Comparison of ENCODE assay signal across 9 cellular contexts in the genomic region with DNA sequence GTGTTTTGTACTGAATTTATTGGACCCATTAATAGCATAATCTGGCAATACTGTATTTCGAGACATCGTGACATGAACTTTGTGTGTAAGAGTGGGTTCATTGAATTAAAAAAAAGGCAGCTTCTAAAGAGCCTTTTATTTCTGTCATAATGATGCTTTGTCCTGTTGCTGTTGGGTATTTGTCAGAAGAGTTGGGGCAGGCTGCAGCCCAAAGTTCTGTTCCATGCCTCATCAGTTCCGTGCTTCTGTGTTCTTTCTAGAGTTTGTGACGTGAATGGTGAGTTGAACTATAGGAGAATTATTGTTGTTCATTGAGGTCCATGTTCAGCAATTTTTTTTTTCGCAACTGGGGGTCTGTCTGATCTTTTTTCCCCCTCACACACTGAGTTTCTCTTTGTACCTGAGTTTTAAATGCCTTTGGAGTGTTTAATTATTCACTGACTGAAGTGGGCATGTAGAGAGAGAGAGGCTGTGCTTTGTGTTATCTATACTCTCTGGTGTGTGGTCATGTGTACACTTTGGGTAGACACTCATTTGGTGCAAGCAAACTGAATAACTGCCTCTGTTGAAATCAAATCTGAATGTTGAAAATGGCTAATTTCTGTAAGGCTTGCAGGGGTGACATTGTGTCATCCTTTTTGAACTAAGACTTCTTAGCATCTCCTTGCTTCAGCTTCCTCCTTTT.
DNase-seq lines count a peak whose midpoint lies in the region; ATAC-seq, FAIRE-seq and TF ChIP-seq lines count a peak whose summit lies in the region.
"Had no signal": no experiment of that assay in that cellular context is flagged by ENCODE, and none has a peak within 500 bp of the region (broad histone marks: within the 10 kb centered on the region; RNA-seq: fewer than 3 reads in every experiment).

No MANE protein-coding gene starts in this region.

- intact Hi-C loops in HepG2 (cut with micrococcal nuclease; ENCODE audit: unreplicated experiment) (loop anchor here (1.0 to 5.0 kb wide), 2 partner anchors 70 to 121 kb away; partner anchors contain the start of gene ADD3), thyroid gland (cut with DNase I) (loop anchor here (10.0 kb wide), 1 partner anchor 73 kb away; the partner anchor contains the start of gene ADD3)

- peak overlapping the region; percentile 72 for H3K4me2 ChIP-seq in HepG2 (ENCODE audit: low read depth, low read length)

- H3K27ac Mint-ChIP-seq in activated T-cell treated with anti-CD3 and anti-CD28 coated beads, Interleukin-2, amount 50 U/mL, for 72 hours: peak overlapping the region; percentile 97
- H3K27ac Mint-ChIP-seq in activated naive CD8-positive, alpha-beta T cell: peak overlapping the region; percentile 96

- no peaks in the 10 kb centered on the region for H3K9me3 ChIP-seq in HepG2 (ENCODE audit: low read length)
- no peaks in the 10 kb centered on the region for H3K9me3 ChIP-seq in thyroid gland

- TF ChIP-seq POLR2A in HepG2 (IDR thresholded peaks at IDR 0.05; ENCODE audit: insufficient read depth in 1 of 2, low read depth in 2 of 2, low read length in 2 of 2) (no peak), thyroid gland (IDR thresholded peaks at IDR 0.05) (no peak)

- peak overlapping the region; percentile 21 for H3K9ac ChIP-seq in HepG2 (ENCODE audit: insufficient read depth, low read depth, low read length)

- no peak overlapping the region for H2AFZ ChIP-seq in HepG2 (ENCODE audit: low read length)

- CTCF ChIA-PET in HepG2 (lab: Yijun Ruan, JAX; ENCODE audit: low intra/inter-chr PET ratio, low total read pairs): no interaction called here

- H3K27me3 ChIP-seq in HepG2 (ENCODE audit: control insufficient read depth in 1 of 2, insufficient read depth in 2 of 2, low read length in 2 of 2): no peaks in the 10 kb centered on the region
- H3K27me3 ChIP-seq in thyroid gland: no peaks in the 10 kb centered on the region

- POLR2A ChIA-PET in HepG2 (lab: Yijun Ruan, JAX): interaction anchor here (1.2 kb wide), 1 partner anchor 70 kb away, joined by 5 read pairs; the partner anchor contains the start of gene ADD3

- in situ Hi-C loops in HepG2 (cut with HindIII; ENCODE audit: extremely low pct_ligation_motif_present, low pct_unique_long_range_greater_than_20kb): no loop called here

- H3K79me2 ChIP-seq in HepG2 (ENCODE audit: insufficient read depth, low read length): peaks cover 14% of the 10 kb centered on the region

- no peak; a peak in 1 of 4 replicates for TF ChIP-seq EP300 in HepG2 (IDR thresholded peaks at IDR 0.05; ENCODE audit: low read depth in 2 of 2, low read length in 2 of 2)
- no peak for TF ChIP-seq EP300 in HepG2 (CRISPR knock-in tag; IDR thresholded peaks at IDR 0.05; ENCODE audit: borderline replicate concordance)

- peaks cover 96% of the 10 kb centered on the region for H3K4me1 Mint-ChIP-seq in activated T-cell treated with anti-CD3 and anti-CD28 coated beads, Interleukin-2, amount 50 U/mL, for 72 hours (ENCODE audit: low read depth)
- peaks cover 83% of the 10 kb centered on the region for H3K4me1 Mint-ChIP-seq in activated naive CD8-positive, alpha-beta T cell (ENCODE audit: low read depth)

- no peak for TF ChIP-seq RAD21 in HepG2 (CRISPR knock-in tag; IDR thresholded peaks at IDR 0.05)

- BruUV-seq in HepG2 (replicated peaks; lab: Mats Ljungman, UMichigan): no TSS peak

- H3K27ac ChIP-seq in HepG2 (ENCODE audit: extremely low read length, insufficient read depth, low read length) (peak overlapping the region; percentile 55), thyroid gland (peak overlapping the region; percentile 37 to 77 (median 53))
- H3K27ac ChIP-seq: VCaP had no signal

- H3K27me3 Mint-ChIP-seq in activated T-cell treated with anti-CD3 and anti-CD28 coated beads, Interleukin-2, amount 50 U/mL, for 72 hours (ENCODE audit: low read depth): no peaks in the 10 kb centered on the region
- no peaks in the 10 kb centered on the region for H3K27me3 Mint-ChIP-seq in activated naive CD8-positive, alpha-beta T cell

- WGBS in HepG2 (ENCODE audit: low lambda C conversion rate): 13% methylated on average over 5 of the region's 5 CpGs
- 65 to 71% methylated on average over 5 of the region's 5 CpGs for WGBS in thyroid gland, 2 donors

- H3K36me3 ChIP-seq in HepG2 (replicated peaks in 1 of 2; ENCODE audit: control insufficient read depth in 1 of 2, insufficient read depth in 2 of 2, low read length in 2 of 2): no peaks in the 10 kb centered on the region
- no peaks in the 10 kb centered on the region for H3K36me3 ChIP-seq in thyroid gland

- no peak for DNase-seq in activated T-cell treated with anti-CD3 and anti-CD28 coated beads, Interleukin-2, amount 50 U/mL, for 72 hours
- no peak for DNase-seq in activated T-cell treated with anti-CD3 and anti-CD28 coated beads, Interleukin-2, amount 50 U/mL, for 48 hours
- peak; percentile 81 for DNase-seq in HepG2 (ENCODE audit: low spot score)
- DNase-seq in thyroid gland: no peak
- DNase-seq in NCI-H1436 (lab: John Stamatoyannopoulos, UW): no peak

- H3K4me3 ChIP-seq in HepG2 (replicated peaks in 1 of 3; ENCODE audit: insufficient read depth in 1 of 3, low read depth in 2 of 3, low read length in 3 of 3): peak overlapping the region; percentile 7 to 52 (median 36); a peak in 3 of 6 replicates
- H3K4me3 ChIP-seq in thyroid gland (replicated peaks in 1 of 3): no peak overlapping the region

- no peaks in the 10 kb centered on the region for H4K20me1 ChIP-seq in HepG2 (ENCODE audit: insufficient read depth, low read length)

- H3K36me3 Mint-ChIP-seq in activated T-cell treated with anti-CD3 and anti-CD28 coated beads, Interleukin-2, amount 50 U/mL, for 72 hours (ENCODE audit: insufficient read depth in 2 of 2): no peaks in the 10 kb centered on the region
- peaks cover 2% of the 10 kb centered on the region for H3K36me3 Mint-ChIP-seq in activated naive CD8-positive, alpha-beta T cell

- H3K4me1 ChIP-seq in HepG2 (ENCODE audit: insufficient read depth, low read length): peaks cover 71% of the 10 kb centered on the region
- peaks cover 74 to 76% of the 10 kb centered on the region in 2 donors for H3K4me1 ChIP-seq in thyroid gland

- no peak for FAIRE-seq in HepG2 (lab: Jason Lieb, UNC)

- H3K4me3 Mint-ChIP-seq in activated T-cell treated with anti-CD3 and anti-CD28 coated beads, Interleukin-2, amount 50 U/mL, for 72 hours: peak overlapping the region; percentile 72 to 90
- peak overlapping the region; percentile 83 for H3K4me3 Mint-ChIP-seq in activated naive CD8-positive, alpha-beta T cell

- TF ChIP-seq CTCF in HepG2 (CRISPR knock-in tag; IDR thresholded peaks at IDR 0.05): no peak
- no peak for TF ChIP-seq CTCF in thyroid gland (IDR thresholded peaks at IDR 0.05)

- peak; percentile 73 to 75 for ATAC-seq in activated T-cell treated with anti-CD3 and anti-CD28 coated beads, Interleukin-2, amount 50 U/mL, for 72 hours (replicated peaks in 1 of 2)
- ATAC-seq in HepG2 (peak; percentile 78), HG02763 (IDR thresholded peaks at IDR 0.05; ENCODE audit: unreplicated experiment) (no peak), HG03097 (IDR thresholded peaks at IDR 0.05; ENCODE audit: low FRiP score, unreplicated experiment) (no peak)

- H3K9me3 Mint-ChIP-seq in activated T-cell treated with anti-CD3 and anti-CD28 coated beads, Interleukin-2, amount 50 U/mL, for 72 hours: no peaks in the 10 kb centered on the region
- H3K9me3 Mint-ChIP-seq in activated naive CD8-positive, alpha-beta T cell (ENCODE audit: low read depth): no peaks in the 10 kb centered on the region

TF ChIP-seq in HepG2, 621 proteins besides CTCF, POLR2A, EP300 and RAD21 (continues in another document):
- no peak for TF ChIP-seq ZKSCAN8 (CRISPR knock-in tag; IDR thresholded peaks at IDR 0.05; ENCODE audit: borderline replicate concordance)
- TF ChIP-seq, protein P1, sequence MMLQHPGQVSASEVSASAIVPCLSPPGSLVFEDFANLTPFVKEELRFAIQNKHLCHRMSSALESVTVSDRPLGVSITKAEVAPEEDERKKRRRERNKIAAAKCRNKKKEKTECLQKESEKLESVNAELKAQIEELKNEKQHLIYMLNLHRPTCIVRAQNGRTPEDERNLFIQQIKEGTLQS (CRISPR knock-in tag; IDR thresholded peaks at IDR 0.05): no peak
- TF ChIP-seq, protein P2, sequence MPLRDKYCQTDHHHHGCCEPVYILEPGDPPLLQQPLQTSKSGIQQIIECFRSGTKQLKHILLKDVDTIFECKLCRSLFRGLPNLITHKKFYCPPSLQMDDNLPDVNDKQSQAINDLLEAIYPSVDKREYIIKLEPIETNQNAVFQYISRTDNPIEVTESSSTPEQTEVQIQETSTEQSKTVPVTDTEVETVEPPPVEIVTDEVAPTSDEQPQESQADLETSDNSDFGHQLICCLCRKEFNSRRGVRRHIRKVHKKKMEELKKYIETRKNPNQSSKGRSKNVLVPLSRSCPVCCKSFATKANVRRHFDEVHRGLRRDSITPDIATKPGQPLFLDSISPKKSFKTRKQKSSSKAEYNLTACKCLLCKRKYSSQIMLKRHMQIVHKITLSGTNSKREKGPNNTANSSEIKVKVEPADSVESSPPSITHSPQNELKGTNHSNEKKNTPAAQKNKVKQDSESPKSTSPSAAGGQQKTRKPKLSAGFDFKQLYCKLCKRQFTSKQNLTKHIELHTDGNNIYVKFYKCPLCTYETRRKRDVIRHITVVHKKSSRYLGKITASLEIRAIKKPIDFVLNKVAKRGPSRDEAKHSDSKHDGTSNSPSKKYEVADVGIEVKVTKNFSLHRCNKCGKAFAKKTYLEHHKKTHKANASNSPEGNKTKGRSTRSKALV (CRISPR knock-in tag; IDR thresholded peaks at IDR 0.05): no peak
- no peak for TF ChIP-seq ZSCAN25 (CRISPR knock-in tag; IDR thresholded peaks at IDR 0.05)
- TF ChIP-seq ZNF878 (CRISPR knock-in tag; IDR thresholded peaks at IDR 0.05): no peak
- TF ChIP-seq, protein P3, sequence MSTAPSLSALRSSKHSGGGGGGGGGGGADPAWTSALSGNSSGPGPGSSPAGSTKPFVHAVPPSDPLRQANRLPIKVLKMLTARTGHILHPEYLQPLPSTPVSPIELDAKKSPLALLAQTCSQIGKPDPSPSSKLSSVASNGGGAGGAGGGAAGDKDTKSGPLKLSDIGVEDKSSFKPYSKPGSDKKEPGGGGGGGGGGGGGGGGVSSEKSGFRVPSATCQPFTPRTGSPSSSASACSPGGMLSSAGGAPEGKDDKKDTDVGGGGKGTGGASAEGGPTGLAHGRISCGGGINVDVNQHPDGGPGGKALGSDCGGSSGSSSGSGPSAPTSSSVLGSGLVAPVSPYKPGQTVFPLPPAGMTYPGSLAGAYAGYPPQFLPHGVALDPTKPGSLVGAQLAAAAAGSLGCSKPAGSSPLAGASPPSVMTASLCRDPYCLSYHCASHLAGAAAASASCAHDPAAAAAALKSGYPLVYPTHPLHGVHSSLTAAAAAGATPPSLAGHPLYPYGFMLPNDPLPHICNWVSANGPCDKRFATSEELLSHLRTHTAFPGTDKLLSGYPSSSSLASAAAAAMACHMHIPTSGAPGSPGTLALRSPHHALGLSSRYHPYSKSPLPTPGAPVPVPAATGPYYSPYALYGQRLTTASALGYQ (CRISPR knock-in tag; IDR thresholded peaks at IDR 0.05): no peak
- TF ChIP-seq CREM (IDR thresholded peaks at IDR 0.05): peak; percentile 22; the same call in 1 of the 2 replicates
- TF ChIP-seq CREM (CRISPR knock-in tag; IDR thresholded peaks at IDR 0.05): no peak
- TF ChIP-seq ATF1 (CRISPR knock-in tag; IDR thresholded peaks at IDR 0.05): no peak
- no peak for TF ChIP-seq ZNF619 (CRISPR knock-in tag; IDR thresholded peaks at IDR 0.05)

Comparison
In these comparisons a context has a peak if more than half of its experiments do, and no peak if none do; other contexts are left out.
1. ATAC-seq: peak in activated T-cell treated with anti-CD3 and anti-CD28 coated beads, Interleukin-2, amount 50 U/mL, for 72 hours (2 of 2) and HepG2 (single experiment); none in HG02763 (single experiment) and HG03097 (single experiment).
2. H3K4me3 ChIP-seq: peak in HepG2 (3 of 3); none in thyroid gland (0 of 3).